24 cellular contexts compared by ENCODE assay signal in the genomic region with DNA sequence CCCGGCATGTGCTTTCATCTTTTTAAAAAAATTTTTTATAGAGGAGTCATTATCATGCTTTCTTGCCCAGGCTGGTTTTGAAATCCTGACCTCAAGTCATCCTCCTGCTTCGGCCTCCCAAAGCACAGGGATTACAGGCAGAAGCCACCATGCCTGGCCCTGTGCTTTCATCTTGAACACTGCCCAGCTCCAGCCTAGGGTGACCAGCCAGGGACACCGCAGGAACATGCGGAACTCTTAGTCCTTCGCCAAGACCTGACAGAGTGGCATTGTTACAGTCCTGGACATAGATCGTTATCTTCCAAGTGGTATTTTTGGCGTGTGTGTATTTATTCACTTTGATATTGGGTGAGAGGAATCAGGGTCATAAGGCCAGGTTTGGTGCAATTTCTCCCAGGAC. TPM values are rescaled to one million over a fixed set of nuclear protein-coding genes. Genes with fewer than 3 reads are reported as not detected.
A peak's percentile ranks its signal among the peaks of the same experiment; 100 is the strongest.
DNase-seq lines count a peak whose midpoint lies in the region; ATAC-seq, FAIRE-seq and TF ChIP-seq lines count a peak whose summit lies in the region.
"Had no signal": no experiment of that assay in that cellular context is flagged by ENCODE, and none has a peak within 500 bp of the region (broad histone marks: within the 10 kb centered on the region; RNA-seq: fewer than 3 reads in every experiment).

No MANE protein-coding gene starts in this region.

- H3K4me1 ChIP-seq in endothelial cell of umbilical vein (ENCODE audit: control insufficient read depth, extremely low read depth, insufficient read depth, low read length) (no peaks in the 10 kb centered on the region), trophoblast cell (ENCODE audit: control insufficient read depth in 1 of 2, insufficient read depth in 2 of 2, low read length in 2 of 2) (peaks cover 19 to 24% of the 10 kb centered on the region in 2 experiments)

- no peak overlapping the region for H3K4ac ChIP-seq in trophoblast cell (ENCODE audit: low read depth, low read length)

- H2AK5ac ChIP-seq in trophoblast cell (ENCODE audit: low read length): peak overlapping the region; percentile 33

- H3K36me3 ChIP-seq in endothelial cell of umbilical vein (ENCODE audit: control insufficient read depth in 2 of 2, extremely low read depth in 1 of 2, insufficient read depth in 2 of 2, low read length in 2 of 2) (no peaks in the 10 kb centered on the region), trophoblast cell (ENCODE audit: control insufficient read depth in 1 of 2, insufficient read depth in 2 of 2, low read length in 2 of 2) (no peaks in the 10 kb centered on the region)
- H3K36me3 ChIP-seq: heart right ventricle had no signal

- no peak for DNase-seq in activated naive CD4-positive, alpha-beta T cell treated with anti-CD3 and anti-CD28 coated beads, Interleukin-2, amount 10 ng/mL, durations not matched to agents 7 days and 5 days
- DNase-seq in activated naive CD4-positive, alpha-beta T cell treated with Interleukin-2 at 50 U/mL for 16 hours: no peak
- peak; percentile 26 for DNase-seq in NCI-H69 (lab: John Stamatoyannopoulos, UW)
- no peak for DNase-seq in endothelial cell of umbilical vein (ENCODE audit: low read depth, low spot score)
- peak in 1 of 2 donors; percentile 41 for DNase-seq in trophoblast cell
- DNase-seq in activated CD4-positive, alpha-beta memory T cell treated with anti-CD3 and anti-CD28 coated beads, Interleukin-2, amount 10 ng/mL, durations not matched to agents 7 days and 5 days: no peak
- no peak for DNase-seq in SIG-M5 (lab: John Stamatoyannopoulos, UW)
- DNase-seq: activated CD8-positive, alpha-beta memory T cell treated with anti-CD3 and anti-CD28 coated beads for 24 hours; activated naive CD8-positive, alpha-beta T cell treated with anti-CD3 and anti-CD28 coated beads, Interleukin-2, amount 10 ng/mL, durations not matched to agents 7 days and 5 days; activated T-cell treated with anti-CD3 and anti-CD28 coated beads, Interleukin-2, amount 50 U/mL, for 4 hours; CD4-positive, alpha-beta memory T cell; cerebellar nuclear complex; heart right ventricle; HFFc6; Kasumi-1; midbrain; NCI-H1048; nephron progenitor cell; stimulated activated CD4-positive, alpha-beta T cell treated with anti-CD3 and anti-CD28 coated beads, Interleukin-2, amount 100 ng/mL, for 24 hours; stimulated activated naive B cell treated with anti-CD40 and anti-IgM and Interleukin-4, amounts not matched to agents 10 μg/mL and 1 μg/mL and 100 μg/mL, for 72 hours had no signal

- H3K9me3 Mint-ChIP-seq in activated naive CD4-positive, alpha-beta T cell treated with anti-CD3 and anti-CD28 coated beads, Interleukin-2, amount 10 ng/mL, durations not matched to agents 7 days and 5 days: no peaks in the 10 kb centered on the region
- no peaks in the 10 kb centered on the region for H3K9me3 Mint-ChIP-seq in activated CD4-positive, alpha-beta memory T cell treated with anti-CD3 and anti-CD28 coated beads, Interleukin-2, amount 10 ng/mL, durations not matched to agents 7 days and 5 days
- H3K9me3 Mint-ChIP-seq: activated naive CD8-positive, alpha-beta T cell treated with anti-CD3 and anti-CD28 coated beads, Interleukin-2, amount 10 ng/mL, durations not matched to agents 7 days and 5 days; activated T-cell treated with anti-CD3 and anti-CD28 coated beads, Interleukin-2, amount 50 U/mL, for 4 hours; HFFc6; nephron progenitor cell; stimulated activated naive B cell treated with anti-CD40 and anti-IgM and Interleukin-4, amounts not matched to agents 10 μg/mL and 1 μg/mL and 100 μg/mL, for 72 hours; T-helper 2 cell treated with Interferon-gamma antibody and Interleukin-4, amounts not matched to agents 5 μg/mL and 100 μg/mL, for 36 hours had no signal

- no peak overlapping the region for H3K23ac ChIP-seq in trophoblast cell (ENCODE audit: low read length)

- H4K20me1 ChIP-seq in endothelial cell of umbilical vein (replicated peaks; ENCODE audit: control insufficient read depth, extremely low read depth, insufficient read depth, low read length): no peaks in the 10 kb centered on the region

- FAIRE-seq in endothelial cell of umbilical vein (lab: Jason Lieb, UNC): no peak
- FAIRE-seq: RCC 7860 had no signal

- no peaks in the 10 kb centered on the region for H3K27me3 Mint-ChIP-seq in activated naive CD4-positive, alpha-beta T cell treated with anti-CD3 and anti-CD28 coated beads, Interleukin-2, amount 10 ng/mL, durations not matched to agents 7 days and 5 days
- no peaks in the 10 kb centered on the region for H3K27me3 Mint-ChIP-seq in activated CD4-positive, alpha-beta memory T cell treated with anti-CD3 and anti-CD28 coated beads, Interleukin-2, amount 10 ng/mL, durations not matched to agents 7 days and 5 days
- H3K27me3 Mint-ChIP-seq: activated naive CD8-positive, alpha-beta T cell treated with anti-CD3 and anti-CD28 coated beads, Interleukin-2, amount 10 ng/mL, durations not matched to agents 7 days and 5 days; CD4-positive, alpha-beta memory T cell; stimulated activated naive B cell treated with anti-CD40 and anti-IgM and Interleukin-4, amounts not matched to agents 10 μg/mL and 1 μg/mL and 100 μg/mL, for 72 hours had no signal

- peaks cover 8% of the 10 kb centered on the region for H3K79me1 ChIP-seq in trophoblast cell (ENCODE audit: low read length)

- H2AFZ ChIP-seq in endothelial cell of umbilical vein (ENCODE audit: low read depth, low read length) (no peak overlapping the region), trophoblast cell (ENCODE audit: insufficient read depth, low read length, poor library complexity) (no peak overlapping the region)

- no peak overlapping the region for H3K4me3 Mint-ChIP-seq in activated naive CD4-positive, alpha-beta T cell treated with anti-CD3 and anti-CD28 coated beads, Interleukin-2, amount 10 ng/mL, durations not matched to agents 7 days and 5 days
- H3K4me3 Mint-ChIP-seq in activated CD4-positive, alpha-beta memory T cell treated with anti-CD3 and anti-CD28 coated beads, Interleukin-2, amount 10 ng/mL, durations not matched to agents 7 days and 5 days: no peak overlapping the region
- H3K4me3 Mint-ChIP-seq: activated naive CD8-positive, alpha-beta T cell treated with anti-CD3 and anti-CD28 coated beads, Interleukin-2, amount 10 ng/mL, durations not matched to agents 7 days and 5 days; activated T-cell treated with anti-CD3 and anti-CD28 coated beads, Interleukin-2, amount 50 U/mL, for 4 hours; CD4-positive, alpha-beta memory T cell; HFFc6; stimulated activated naive B cell treated with anti-CD40 and anti-IgM and Interleukin-4, amounts not matched to agents 10 μg/mL and 1 μg/mL and 100 μg/mL, for 72 hours; T-helper 2 cell treated with Interferon-gamma antibody and Interleukin-4, amounts not matched to agents 5 μg/mL and 100 μg/mL, for 36 hours had no signal

- no peak overlapping the region for H4K91ac ChIP-seq in trophoblast cell (ENCODE audit: low read depth, low read length)

- no peak overlapping the region for H3K18ac ChIP-seq in trophoblast cell (ENCODE audit: low read length)

- H2BK12ac ChIP-seq in trophoblast cell (ENCODE audit: low read length): peak overlapping the region; percentile 11

- CTCF ChIA-PET in activated naive CD4-positive, alpha-beta T cell treated with anti-CD3 and anti-CD28 coated beads, Interleukin-2, amount 10 ng/mL, durations not matched to agents 7 days and 5 days (lab: Charles Lee): interaction anchor here (0.6 to 1.3 kb wide), 2 partner anchors 52 to 219 kb away, joined by 3 read pairs; no protein-coding TSS in a partner anchor
- CTCF ChIA-PET in endothelial cell of umbilical vein (lab: Charles Lee): no interaction called here
- CTCF ChIA-PET in activated CD4-positive, alpha-beta memory T cell treated with anti-CD3 and anti-CD28 coated beads, Interleukin-2, amount 10 ng/mL, durations not matched to agents 7 days and 5 days (lab: Charles Lee): interaction anchor here (0.5 kb wide), 1 partner anchor 16 kb away, joined by 5 read pairs; no protein-coding TSS in a partner anchor

- H3K4me3 ChIP-seq in endothelial cell of umbilical vein (replicated peaks in 1 of 3; ENCODE audit: insufficient read depth in 1 of 3, low read depth in 1 of 3, low read length in 3 of 3) (no peak overlapping the region), trophoblast cell (ENCODE audit: low read depth, low read length) (no peak overlapping the region)
- H3K4me3 ChIP-seq: heart right ventricle, skin epidermis had no signal

- H3K79me2 ChIP-seq in endothelial cell of umbilical vein (ENCODE audit: control insufficient read depth, insufficient read depth, low read length) (no peaks in the 10 kb centered on the region), trophoblast cell (ENCODE audit: control insufficient read depth, insufficient read depth, low read length, poor library complexity) (no peaks in the 10 kb centered on the region)

- BruUV-seq in endothelial cell of umbilical vein (replicated peaks; lab: Mats Ljungman, UMichigan): no TSS peak

- H3K9me1 ChIP-seq in endothelial cell of umbilical vein (replicated peaks; ENCODE audit: control insufficient read depth, extremely low read depth, insufficient read depth, low read length): no peaks in the 10 kb centered on the region

- H3K9ac ChIP-seq in endothelial cell of umbilical vein (replicated peaks; ENCODE audit: extremely low read depth, insufficient read depth, low read length): no peak overlapping the region
- H3K9ac ChIP-seq in trophoblast cell (ENCODE audit: low read length): no peak overlapping the region

- no peaks in the 10 kb centered on the region for H3K36me3 Mint-ChIP-seq in activated naive CD4-positive, alpha-beta T cell treated with anti-CD3 and anti-CD28 coated beads, Interleukin-2, amount 10 ng/mL, durations not matched to agents 7 days and 5 days
- peaks cover 3% of the 10 kb centered on the region for H3K36me3 Mint-ChIP-seq in activated CD4-positive, alpha-beta memory T cell treated with anti-CD3 and anti-CD28 coated beads, Interleukin-2, amount 10 ng/mL, durations not matched to agents 7 days and 5 days (ENCODE audit: low read depth)
- H3K36me3 Mint-ChIP-seq: activated naive CD8-positive, alpha-beta T cell treated with anti-CD3 and anti-CD28 coated beads, Interleukin-2, amount 10 ng/mL, durations not matched to agents 7 days and 5 days; CD4-positive, alpha-beta memory T cell; stimulated activated naive B cell treated with anti-CD40 and anti-IgM and Interleukin-4, amounts not matched to agents 10 μg/mL and 1 μg/mL and 100 μg/mL, for 72 hours had no signal

- no peak overlapping the region for H2BK120ac ChIP-seq in trophoblast cell (ENCODE audit: insufficient read depth, low read length, poor library complexity)

- H4K8ac ChIP-seq in trophoblast cell (ENCODE audit: low read depth, low read length): no peak overlapping the region

- ATAC-seq in GM18907 (IDR thresholded peaks at IDR 0.05; ENCODE audit: unreplicated experiment): no peak
- ATAC-seq: activated T-cell treated with anti-CD3 and anti-CD28 coated beads, Interleukin-2, amount 50 U/mL, for 4 hours; stimulated activated naive B cell treated with anti-CD40 and anti-IgM and Interleukin-4, amounts not matched to agents 10 μg/mL and 1 μg/mL and 100 μg/mL, for 72 hours had no signal

- no peak overlapping the region for H3K14ac ChIP-seq in trophoblast cell (ENCODE audit: low read length)

- POLR2A ChIA-PET in endothelial cell of umbilical vein (lab: Charles Lee): no interaction called here
- POLR2A ChIA-PET in activated CD4-positive, alpha-beta memory T cell treated with anti-CD3 and anti-CD28 coated beads, Interleukin-2, amount 10 ng/mL, durations not matched to agents 7 days and 5 days (lab: Charles Lee): interaction anchor here (0.9 to 4.8 kb wide), 4 partner anchors 9 to 43 kb away, joined by 3 to 50 read pairs (median 4); partner anchors contain the start of gene FURIN

- H4K12ac ChIP-seq in trophoblast cell (ENCODE audit: low read depth, low read length): no peak overlapping the region

- no peaks in the 10 kb centered on the region for H3K9me3 ChIP-seq in endothelial cell of umbilical vein (replicated peaks; ENCODE audit: control insufficient read depth, insufficient read depth, low read length)
- no peaks in the 10 kb centered on the region for H3K9me3 ChIP-seq in trophoblast cell (ENCODE audit: insufficient read depth, low read depth, low read length)
- H3K9me3 ChIP-seq: heart right ventricle had no signal

- H3K4me1 Mint-ChIP-seq in activated naive CD4-positive, alpha-beta T cell treated with anti-CD3 and anti-CD28 coated beads, Interleukin-2, amount 10 ng/mL, durations not matched to agents 7 days and 5 days: peaks cover 55% of the 10 kb centered on the region
- peaks cover 68% of the 10 kb centered on the region for H3K4me1 Mint-ChIP-seq in activated CD4-positive, alpha-beta memory T cell treated with anti-CD3 and anti-CD28 coated beads, Interleukin-2, amount 10 ng/mL, durations not matched to agents 7 days and 5 days

- H3K4me2 ChIP-seq in endothelial cell of umbilical vein (ENCODE audit: insufficient read depth, low read length): no peak overlapping the region
- no peak overlapping the region for H3K4me2 ChIP-seq in trophoblast cell (ENCODE audit: low read length)

- no peaks in the 10 kb centered on the region for H3K27me3 ChIP-seq in endothelial cell of umbilical vein (ENCODE audit: control insufficient read depth in 2 of 2, insufficient read depth in 2 of 2, low read length in 2 of 2)
- no peaks in the 10 kb centered on the region for H3K27me3 ChIP-seq in trophoblast cell (ENCODE audit: insufficient read depth, low read length)
- H3K27me3 ChIP-seq: heart right ventricle had no signal

- dilution Hi-C loops in endothelial cell of umbilical vein (cut with MboI; ENCODE audit: extremely low pct_ligation_motif_present, low sequenced_read_pairs): no loop called here

- no peak for TF ChIP-seq CTCF in endothelial cell of umbilical vein (IDR thresholded peaks at IDR 0.05; ENCODE audit: extremely low read depth in 1 of 2, insufficient read depth in 1 of 2, low read depth in 1 of 2, low read length in 2 of 2)

- no peak for TF ChIP-seq POLR2A in endothelial cell of umbilical vein (IDR thresholded peaks at IDR 0.05; ENCODE audit: low read depth, low read length)

- H3K27ac Mint-ChIP-seq in activated naive CD4-positive, alpha-beta T cell treated with anti-CD3 and anti-CD28 coated beads, Interleukin-2, amount 10 ng/mL, durations not matched to agents 7 days and 5 days: peak overlapping the region; percentile 58
- H3K27ac Mint-ChIP-seq in activated CD4-positive, alpha-beta memory T cell treated with anti-CD3 and anti-CD28 coated beads, Interleukin-2, amount 10 ng/mL, durations not matched to agents 7 days and 5 days: no peak overlapping the region
- H3K27ac Mint-ChIP-seq: activated naive CD8-positive, alpha-beta T cell treated with anti-CD3 and anti-CD28 coated beads, Interleukin-2, amount 10 ng/mL, durations not matched to agents 7 days and 5 days had no signal

- intact Hi-C loops in endothelial cell of umbilical vein (cut with micrococcal nuclease): no loop called here

- H2BK5ac ChIP-seq in trophoblast cell (ENCODE audit: low read depth, low read length, poor library complexity): peak overlapping the region; percentile 0

- H3K27ac ChIP-seq in endothelial cell of umbilical vein (ENCODE audit: insufficient read depth, low read depth, low read length) (no peak overlapping the region), trophoblast cell (ENCODE audit: low read depth, low read length) (no peak overlapping the region)

- WGBS in trophoblast cell (ENCODE audit: extremely low coverage, insufficient coverage, insufficient read length): no CpG with 5 or more reads among the region's 7 CpGs

RNA-seq across cellular contexts. Expression of gene FURIN, which starts 7.9 kb away (rescaled TPM):
- total RNA-seq in endothelial cell of umbilical vein: 131 and 145 TPM in 2 replicates
- polyA plus RNA-seq in endothelial cell of umbilical vein: 77.4 and 96.9 TPM in 2 replicates
- 63.5 and 73.8 TPM in 2 replicates for polyA plus RNA-seq in endothelial cell of umbilical vein (2011; cell fraction: cytosol; rRNA removed)
- 43.0 and 46.4 TPM in 2 replicates for polyA plus RNA-seq in endothelial cell of umbilical vein (2011; cell fraction: nucleus; rRNA removed)
- 95.2 and 109 TPM in 2 replicates for polyA plus RNA-seq in endothelial cell of umbilical vein (2012)
- 68.7 and 78.2 TPM in 2 replicates for polyA minus RNA-seq in endothelial cell of umbilical vein
- polyA minus RNA-seq in endothelial cell of umbilical vein (2011; cell fraction: cytosol; rRNA and poly(A)+ RNA removed): 30.7 TPM
- polyA minus RNA-seq in endothelial cell of umbilical vein (2011; cell fraction: nucleus; rRNA and poly(A)+ RNA removed): 20.4 and 25.7 TPM in 2 replicates
- polyA plus RNA-seq in trophoblast cell (2013): 241 and 261 TPM in 2 replicates
- total RNA-seq in activated CD4-positive, alpha-beta memory T cell treated with anti-CD3 and anti-CD28 coated beads, Interleukin-2, amount 10 ng/mL, durations not matched to agents 7 days and 5 days: 100 to 1,000 TPM; 550 to 553 TPM

RNA-seq across cellular contexts. Expression of gene FES, which starts 23.9 kb away (rescaled TPM):
- total RNA-seq in endothelial cell of umbilical vein: 51.0 and 58.1 TPM in 2 replicates
- 41.5 and 55.7 TPM in 2 replicates for polyA plus RNA-seq in endothelial cell of umbilical vein
- 18.9 and 25.9 TPM in 2 replicates for polyA plus RNA-seq in endothelial cell of umbilical vein (2011; cell fraction: cytosol; rRNA removed)
- 161 and 177 TPM in 2 replicates for polyA plus RNA-seq in endothelial cell of umbilical vein (2011; cell fraction: nucleus; rRNA removed)
- polyA plus RNA-seq in endothelial cell of umbilical vein (2012): 27.7 and 29.2 TPM in 2 replicates
- 30.5 and 44.9 TPM in 2 replicates for polyA minus RNA-seq in endothelial cell of umbilical vein
- not detected for polyA minus RNA-seq in endothelial cell of umbilical vein (2011; cell fraction: cytosol; rRNA and poly(A)+ RNA removed)
- polyA minus RNA-seq in endothelial cell of umbilical vein (2011; cell fraction: nucleus; rRNA and poly(A)+ RNA removed): 38.1 and 49.3 TPM in 2 replicates
- polyA plus RNA-seq in trophoblast cell (2013): 11.0 and 11.7 TPM in 2 replicates
- total RNA-seq in activated CD4-positive, alpha-beta memory T cell treated with anti-CD3 and anti-CD28 coated beads, Interleukin-2, amount 10 ng/mL, durations not matched to agents 7 days and 5 days: 10 to 100 TPM; 31.2 to 32.4 TPM
- polyA plus RNA-seq: CD4-positive, alpha-beta memory T cell had no signal

RNA-seq across cellular contexts. Expression of gene MAN2A2, which starts 42.7 kb away (rescaled TPM):
- 52.1 and 60.9 TPM in 2 replicates for total RNA-seq in endothelial cell of umbilical vein
- 77.7 and 106 TPM in 2 replicates for polyA plus RNA-seq in endothelial cell of umbilical vein
- 44.3 and 51.6 TPM in 2 replicates for polyA plus RNA-seq in endothelial cell of umbilical vein (2011; cell fraction: cytosol; rRNA removed)
- polyA plus RNA-seq in endothelial cell of umbilical vein (2011; cell fraction: nucleus; rRNA removed): 343 and 437 TPM in 2 replicates
- 26.6 and 30.2 TPM in 2 replicates for polyA plus RNA-seq in endothelial cell of umbilical vein (2012)
- 117 and 125 TPM in 2 replicates for polyA minus RNA-seq in endothelial cell of umbilical vein
- 28.1 TPM for polyA minus RNA-seq in endothelial cell of umbilical vein (2011; cell fraction: cytosol; rRNA and poly(A)+ RNA removed)
- 75.6 and 91.6 TPM in 2 replicates for polyA minus RNA-seq in endothelial cell of umbilical vein (2011; cell fraction: nucleus; rRNA and poly(A)+ RNA removed)
- 21.0 and 22.3 TPM in 2 replicates for polyA plus RNA-seq in trophoblast cell (2013)
- total RNA-seq in activated CD4-positive, alpha-beta memory T cell treated with anti-CD3 and anti-CD28 coated beads, Interleukin-2, amount 10 ng/mL, durations not matched to agents 7 days and 5 days: 100 to 1,000 TPM; 132 to 133 TPM
